In genomic region chr12:121355818-121356217, GRCh38 we compare ENCODE assay signal across 29 cellular contexts. TPM values are rescaled to one million over a fixed set of nuclear protein-coding genes. Genes with fewer than 3 reads are reported as not detected.
DNase-seq lines count a peak whose midpoint lies in the region; ATAC-seq, FAIRE-seq and TF ChIP-seq lines count a peak whose summit lies in the region.
"Had no signal": no experiment of that assay in that cellular context is flagged by ENCODE, and none has a peak within 500 bp of the region (broad histone marks: within the 10 kb centered on the region; RNA-seq: fewer than 3 reads in every experiment).

No MANE protein-coding gene starts in this region.

- no peak overlapping the region for H3K27ac ChIP-seq in HepG2 (ENCODE audit: extremely low read length, insufficient read depth, low read length)
- no peak overlapping the region for H3K27ac ChIP-seq in right lobe of liver
- H3K27ac ChIP-seq: 22Rv1; A549; BLaER1; BLaER1 treated with 17β-estradiol and CSF1 and Interleukin-3, amounts not matched to agents 10 nM and 100 nM; C4-2B had no signal

- TF ChIP-seq POLR2A in HepG2 (IDR thresholded peaks at IDR 0.05; ENCODE audit: insufficient read depth in 1 of 2, low read depth in 2 of 2, low read length in 2 of 2), result no peak
- TF ChIP-seq POLR2A in right lobe of liver (IDR thresholded peaks at IDR 0.05), result no peak

- no peak for TF ChIP-seq RAD21 in HepG2 (CRISPR knock-in tag; IDR thresholded peaks at IDR 0.05)

- no peaks in the 10 kb centered on the region for H3K36me3 ChIP-seq in HepG2 (replicated peaks in 1 of 2; ENCODE audit: control insufficient read depth in 1 of 2, insufficient read depth in 2 of 2, low read length in 2 of 2)
- no peaks in the 10 kb centered on the region for H3K36me3 ChIP-seq in right lobe of liver
- H3K36me3 ChIP-seq: BE2C, BLaER1 had no signal

- CTCF ChIA-PET in HepG2 (lab: Yijun Ruan, JAX; ENCODE audit: low intra/inter-chr PET ratio, low total read pairs), result no interaction called here

- no peak overlapping the region for H3K4me3 ChIP-seq in HepG2 (replicated peaks in 1 of 3; ENCODE audit: insufficient read depth in 1 of 3, low read depth in 2 of 3, low read length in 3 of 3)
- no peak overlapping the region for H3K4me3 ChIP-seq in right lobe of liver
- H3K4me3 ChIP-seq: A549; BLaER1; BLaER1 treated with 17β-estradiol and CSF1 and Interleukin-3, amounts not matched to agents 10 nM and 100 nM had no signal

- no peak overlapping the region; the same call in 1 of the 2 replicates for H3K4me2 ChIP-seq in HepG2 (ENCODE audit: low read depth, low read length)
- H3K4me2 ChIP-seq: A549; BLaER1; BLaER1 treated with 17β-estradiol and CSF1 and Interleukin-3, amounts not matched to agents 10 nM and 100 nM had no signal

- BruUV-seq in HepG2 (replicated peaks; lab: Mats Ljungman, UMichigan), result no TSS peak

- TF ChIP-seq CTCF in HepG2 (CRISPR knock-in tag; IDR thresholded peaks at IDR 0.05) (no peak), right lobe of liver (IDR thresholded peaks at IDR 0.05) (no peak)

- no peaks in the 10 kb centered on the region for H4K20me1 ChIP-seq in HepG2 (ENCODE audit: insufficient read depth, low read length)

- H3K9me3 ChIP-seq in HepG2 (ENCODE audit: low read length), result no peaks in the 10 kb centered on the region
- H3K9me3 ChIP-seq in right lobe of liver, result no peaks in the 10 kb centered on the region
- H3K9me3 ChIP-seq: A549; BE2C; BLaER1; BLaER1 treated with 17β-estradiol and CSF1 and Interleukin-3, amounts not matched to agents 10 nM and 100 nM; Caco-2 had no signal

- H2AFZ ChIP-seq in HepG2 (ENCODE audit: low read length), result no peak overlapping the region

- TF ChIP-seq EP300 in HepG2 (IDR thresholded peaks at IDR 0.05; ENCODE audit: low read depth in 2 of 2, low read length in 2 of 2) (no peak), HepG2 (CRISPR knock-in tag; IDR thresholded peaks at IDR 0.05; ENCODE audit: borderline replicate concordance) (no peak)

- DNase-seq in HepG2 (ENCODE audit: low spot score) (no peak), right lobe of liver (no peak)
- DNase-seq: 8988T; ACHN; AML-193; BE2C; C1 segment of cervical spinal cord; Caco-2; Calu3; CD4-positive, alpha-beta memory T cell; CD4-positive, alpha-beta T cell; CD4-positive, CD25-positive, alpha-beta regulatory T cell; CD8-positive, alpha-beta memory T cell; CD8-positive, alpha-beta T cell; COR-L47; DMS 273 treated with DMSO at 0.1 percent for 48 hours; DMS153; DMS53; DMS79; DMS79 treated with DMSO at 0.1 percent for 48 hours; DND-41; EL had no signal

- POLR2A ChIA-PET in HepG2 (lab: Yijun Ruan, JAX), result no interaction called here

- WGBS in HepG2 (ENCODE audit: low lambda C conversion rate), result 36% methylated on average over 6 of the region's 6 CpGs
- 84% methylated on average over 6 of the region's 6 CpGs for WGBS in right lobe of liver (ENCODE audit: insufficient coverage, low coverage, low lambda C conversion rate, missing lambda C conversion rate)

- FAIRE-seq in HepG2 (lab: Jason Lieb, UNC), result no peak
- FAIRE-seq: A204.1, A549, D721Med had no signal

- ATAC-seq in HepG2 (no peak), right lobe of liver (no peak)
- ATAC-seq: A549; CD8-positive, alpha-beta T cell had no signal

- peaks cover 12% of the 10 kb centered on the region for H3K79me2 ChIP-seq in HepG2 (ENCODE audit: insufficient read depth, low read length)

- in situ Hi-C loops in HepG2 (cut with HindIII; ENCODE audit: extremely low pct_ligation_motif_present, low pct_unique_long_range_greater_than_20kb), result no loop called here

- intact Hi-C loops in HepG2 (cut with micrococcal nuclease; ENCODE audit: unreplicated experiment) (no loop called here), right lobe of liver (cut with DNase I) (loop anchor here in 1 of 2 donors (10.0 kb wide), 1 partner anchor 79 kb away; no protein-coding TSS in a partner anchor)

- no peak overlapping the region for H3K9ac ChIP-seq in HepG2 (ENCODE audit: insufficient read depth, low read depth, low read length)
- H3K9ac ChIP-seq: BLaER1; BLaER1 treated with 17β-estradiol and CSF1 and Interleukin-3, amounts not matched to agents 10 nM and 100 nM had no signal

- H3K4me1 ChIP-seq in HepG2 (ENCODE audit: insufficient read depth, low read length) (peaks cover 53% of the 10 kb centered on the region), right lobe of liver (peaks cover 0 to 11% (median 5%) of the 10 kb centered on the region in 4 donors)
- H3K4me1 ChIP-seq: BE2C, Caco-2 had no signal

- H3K27me3 ChIP-seq in HepG2 (ENCODE audit: control insufficient read depth in 1 of 2, insufficient read depth in 2 of 2, low read length in 2 of 2) (no peaks in the 10 kb centered on the region; a peak in 1 of 5 replicates), right lobe of liver (no peaks in the 10 kb centered on the region)
- H3K27me3 ChIP-seq: BE2C; BLaER1; BLaER1 treated with 17β-estradiol and CSF1 and Interleukin-3, amounts not matched to agents 10 nM and 100 nM had no signal

RNA-seq across cellular contexts. Expression of gene ANAPC5, which starts 3.6 kb away (rescaled TPM):
- total RNA-seq in HepG2 (2016; rRNA removed; fragmentation: Illumina TruSeq; extraction: Trizol) (161 and 174 TPM in 2 replicates), right lobe of liver (10 to 100 TPM; 40.7 to 68.8 (median 49.8) TPM)
- 101 and 107 TPM in 2 replicates for total RNA-seq in HepG2 (2016; cell fraction: cytosol; rRNA removed; fragmentation: Illumina TruSeq; extraction: Trizol; ENCODE audit: low read depth)
- 166 and 170 TPM in 2 replicates for total RNA-seq in HepG2 (2016; cell fraction: insoluble cytoplasmic fraction; rRNA removed; fragmentation: Illumina TruSeq; extraction: Trizol)
- 211 and 214 TPM in 2 replicates for total RNA-seq in HepG2 (2016; cell fraction: membrane; rRNA removed; fragmentation: Illumina TruSeq; extraction: Trizol)
- total RNA-seq in HepG2 (2016; cell fraction: nucleus; rRNA removed; fragmentation: Illumina TruSeq; extraction: Trizol), result 114 and 131 TPM in 2 replicates
- 134 and 146 TPM in 2 replicates for polyA plus RNA-seq in HepG2 (2011; rRNA removed)
- 93.9 and 111 TPM in 2 replicates for polyA plus RNA-seq in HepG2 (2011; cell fraction: cytosol; rRNA removed)
- polyA plus RNA-seq in HepG2 (2011; cell fraction: nucleus; rRNA removed), result 245 and 310 TPM in 2 replicates
- polyA plus RNA-seq in HepG2 (2012), result 58.4 and 72.2 TPM in 2 replicates
- polyA plus RNA-seq in HepG2 (2016; cell fraction: cytosol; fragmentation: Illumina TruSeq; extraction: Trizol; ENCODE audit: low read depth), result 91.9 and 105 TPM in 2 replicates
- 134 and 136 TPM in 2 replicates for polyA plus RNA-seq in HepG2 (2016; cell fraction: insoluble cytoplasmic fraction; fragmentation: Illumina TruSeq; extraction: Trizol; ENCODE audit: low read depth)
- polyA plus RNA-seq in HepG2 (2016; cell fraction: membrane; fragmentation: Illumina TruSeq; extraction: Trizol; ENCODE audit: low read depth), result 143 and 147 TPM in 2 replicates
- polyA plus RNA-seq in HepG2 (2016; cell fraction: nucleus; fragmentation: Illumina TruSeq; extraction: Trizol; ENCODE audit: insufficient read depth, low read depth), result 178 and 187 TPM in 2 replicates
- 159 and 362 TPM in 2 replicates for polyA minus RNA-seq in HepG2 (2011; rRNA and poly(A)+ RNA removed; ENCODE audit: low replicate concordance)
- polyA minus RNA-seq in HepG2 (2011; cell fraction: cytosol; rRNA and poly(A)+ RNA removed), result 55.9 and 59.9 TPM in 2 replicates
- 144 and 152 TPM in 2 replicates for polyA minus RNA-seq in HepG2 (2011; cell fraction: nucleus; rRNA and poly(A)+ RNA removed)

RNA-seq across cellular contexts. Expression of gene RNF34, which starts 44.1 kb away (rescaled TPM):
- total RNA-seq in HepG2 (2016; rRNA removed; fragmentation: Illumina TruSeq; extraction: Trizol), result 53.2 and 68.2 TPM in 2 replicates
- 21.6 and 23.1 TPM in 2 replicates for total RNA-seq in HepG2 (2016; cell fraction: cytosol; rRNA removed; fragmentation: Illumina TruSeq; extraction: Trizol; ENCODE audit: low read depth)
- total RNA-seq in HepG2 (2016; cell fraction: insoluble cytoplasmic fraction; rRNA removed; fragmentation: Illumina TruSeq; extraction: Trizol), result 52.8 and 66.3 TPM in 2 replicates
- total RNA-seq in HepG2 (2016; cell fraction: membrane; rRNA removed; fragmentation: Illumina TruSeq; extraction: Trizol), result 36.1 and 37.2 TPM in 2 replicates
- 39.6 and 47.6 TPM in 2 replicates for total RNA-seq in HepG2 (2016; cell fraction: nucleus; rRNA removed; fragmentation: Illumina TruSeq; extraction: Trizol)
- 36.8 and 37.4 TPM in 2 replicates for polyA plus RNA-seq in HepG2 (2011; rRNA removed)
- 17.4 and 20.4 TPM in 2 replicates for polyA plus RNA-seq in HepG2 (2011; cell fraction: cytosol; rRNA removed)
- 25.9 and 37.9 TPM in 2 replicates for polyA plus RNA-seq in HepG2 (2011; cell fraction: nucleus; rRNA removed)
- 27.0 and 30.9 TPM in 2 replicates for polyA plus RNA-seq in HepG2 (2012)
- polyA plus RNA-seq in HepG2 (2016; cell fraction: cytosol; fragmentation: Illumina TruSeq; extraction: Trizol; ENCODE audit: low read depth), result 7.6 and 9.2 TPM in 2 replicates
- 56.9 and 60.9 TPM in 2 replicates for polyA plus RNA-seq in HepG2 (2016; cell fraction: insoluble cytoplasmic fraction; fragmentation: Illumina TruSeq; extraction: Trizol; ENCODE audit: low read depth)
- 19.5 and 19.6 TPM in 2 replicates for polyA plus RNA-seq in HepG2 (2016; cell fraction: membrane; fragmentation: Illumina TruSeq; extraction: Trizol; ENCODE audit: low read depth)
- polyA plus RNA-seq in HepG2 (2016; cell fraction: nucleus; fragmentation: Illumina TruSeq; extraction: Trizol; ENCODE audit: insufficient read depth, low read depth), result 49.3 and 52.3 TPM in 2 replicates
- polyA minus RNA-seq in HepG2 (2011; rRNA and poly(A)+ RNA removed; ENCODE audit: low replicate concordance), result 165 and 250 TPM in 2 replicates
- polyA minus RNA-seq in HepG2 (2011; cell fraction: cytosol; rRNA and poly(A)+ RNA removed), result 13.7 and 21.9 TPM in 2 replicates
- polyA minus RNA-seq in HepG2 (2011; cell fraction: nucleus; rRNA and poly(A)+ RNA removed), result 40.6 and 41.5 TPM in 2 replicates
- total RNA-seq in right lobe of liver, result 10 to 100 TPM; 11.7 to 22.3 (median 14.6) TPM

RNA-seq across cellular contexts. Expression of gene CAMKK2, which starts 59.3 kb away (rescaled TPM):
- 18.8 and 23.0 TPM in 2 replicates for total RNA-seq in HepG2 (2016; rRNA removed; fragmentation: Illumina TruSeq; extraction: Trizol)
- 3.8 and 4.1 TPM in 2 replicates for total RNA-seq in HepG2 (2016; cell fraction: cytosol; rRNA removed; fragmentation: Illumina TruSeq; extraction: Trizol; ENCODE audit: low read depth)
- 17.9 and 20.0 TPM in 2 replicates for total RNA-seq in HepG2 (2016; cell fraction: insoluble cytoplasmic fraction; rRNA removed; fragmentation: Illumina TruSeq; extraction: Trizol)
- 17.3 and 18.1 TPM in 2 replicates for total RNA-seq in HepG2 (2016; cell fraction: membrane; rRNA removed; fragmentation: Illumina TruSeq; extraction: Trizol)
- total RNA-seq in HepG2 (2016; cell fraction: nucleus; rRNA removed; fragmentation: Illumina TruSeq; extraction: Trizol), result 18.1 and 18.3 TPM in 2 replicates
- polyA plus RNA-seq in HepG2 (2011; rRNA removed), result 20.0 and 25.1 TPM in 2 replicates
- polyA plus RNA-seq in HepG2 (2011; cell fraction: cytosol; rRNA removed), result 18.7 TPM in 2 replicates
- polyA plus RNA-seq in HepG2 (2011; cell fraction: nucleus; rRNA removed), result 36.8 and 38.0 TPM in 2 replicates
- polyA plus RNA-seq in HepG2 (2012), result 12.9 and 13.9 TPM in 2 replicates
- polyA plus RNA-seq in HepG2 (2016; cell fraction: cytosol; fragmentation: Illumina TruSeq; extraction: Trizol; ENCODE audit: low read depth), result 3.2 and 3.8 TPM in 2 replicates
- 19.8 and 21.1 TPM in 2 replicates for polyA plus RNA-seq in HepG2 (2016; cell fraction: insoluble cytoplasmic fraction; fragmentation: Illumina TruSeq; extraction: Trizol; ENCODE audit: low read depth)
- polyA plus RNA-seq in HepG2 (2016; cell fraction: membrane; fragmentation: Illumina TruSeq; extraction: Trizol; ENCODE audit: low read depth), result 12.0 and 12.4 TPM in 2 replicates
- 32.0 and 33.8 TPM in 2 replicates for polyA plus RNA-seq in HepG2 (2016; cell fraction: nucleus; fragmentation: Illumina TruSeq; extraction: Trizol; ENCODE audit: insufficient read depth, low read depth)
- polyA minus RNA-seq in HepG2 (2011; rRNA and poly(A)+ RNA removed; ENCODE audit: low replicate concordance), result 29.2 and 33.9 TPM in 2 replicates
- polyA minus RNA-seq in HepG2 (2011; cell fraction: cytosol; rRNA and poly(A)+ RNA removed), result 12.1 and 12.2 TPM in 2 replicates
- 23.2 and 29.6 TPM in 2 replicates for polyA minus RNA-seq in HepG2 (2011; cell fraction: nucleus; rRNA and poly(A)+ RNA removed)
- total RNA-seq in right lobe of liver, result 10 to 100 TPM; 20.6 to 31.8 (median 24.1) TPM
